In the genomic region with DNA sequence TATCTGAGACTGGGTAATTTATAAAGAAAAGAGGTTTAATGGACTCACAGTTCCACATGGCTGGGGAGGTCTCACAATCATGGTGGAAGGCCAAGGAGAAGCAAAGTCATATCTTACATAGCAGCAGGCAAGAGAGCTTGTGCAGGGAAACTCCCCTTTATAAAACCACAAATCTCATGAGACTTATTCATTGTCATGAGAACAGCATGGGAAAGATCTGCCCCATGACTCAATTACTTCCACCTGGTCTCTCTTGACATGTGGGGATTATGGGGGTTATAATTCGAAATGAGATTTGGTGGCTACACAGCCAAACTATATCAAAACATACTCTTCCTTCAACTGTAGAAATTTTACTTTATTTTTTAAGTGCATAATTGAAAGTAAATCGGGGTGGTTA, we compare ENCODE assay signal across 20 cellular contexts.
DNase-seq lines count a peak whose midpoint lies in the region; ATAC-seq and TF ChIP-seq lines count a peak whose summit lies in the region.
"Had no signal": no experiment of that assay in that cellular context is flagged by ENCODE, and none has a peak within 500 bp of the region (broad histone marks: within the 10 kb centered on the region; RNA-seq: fewer than 3 reads in every experiment).

No MANE protein-coding gene starts in this region.

- no peaks in the 10 kb centered on the region for H3K36me3 ChIP-seq in vagina
- H3K36me3 ChIP-seq: cardiac muscle cell, heart left ventricle, left ventricle myocardium inferior, sigmoid colon, thyroid gland had no signal

- H3K4me3 Mint-ChIP-seq in activated B cell treated with CpG ODN at 0.5 μM for 24 hours = no peak overlapping the region

- CTCF ChIA-PET in activated B cell treated with CpG ODN at 0.5 μM for 24 hours (lab: Charles Lee) = no interaction called here

- peaks cover 12% of the 10 kb centered on the region for H3K4me1 Mint-ChIP-seq in activated B cell treated with CpG ODN at 0.5 μM for 24 hours

- POLR2A ChIA-PET in activated B cell treated with CpG ODN at 0.5 μM for 24 hours (lab: Charles Lee) = interaction anchor here (0.6 to 1.2 kb wide), 2 partner anchors 84 to 90 kb away, joined by 3 to 7 read pairs; no protein-coding TSS in a partner anchor

- peaks cover 2% of the 10 kb centered on the region for H3K36me3 Mint-ChIP-seq in activated B cell treated with CpG ODN at 0.5 μM for 24 hours (ENCODE audit: low read depth)

- ATAC-seq in activated B cell treated with CpG ODN at 0.5 μM for 24 hours (ENCODE audit: low read depth) (peak; percentile 84), HG03135 (IDR thresholded peaks at IDR 0.05; ENCODE audit: unreplicated experiment) (no peak)
- ATAC-seq: heart left ventricle, K562 had no signal

- H3K27me3 ChIP-seq in vagina = no peaks in the 10 kb centered on the region
- H3K27me3 ChIP-seq: cardiac muscle cell, heart left ventricle, sigmoid colon, thyroid gland had no signal

- no peak for TF ChIP-seq CTCF in activated B cell treated with CpG ODN at 0.5 μM for 24 hours (IDR thresholded peaks at IDR 0.05)
- TF ChIP-seq CTCF in vagina (IDR thresholded peaks at IDR 0.05) = no peak

- intact Hi-C loops in activated B cell treated with CpG ODN at 0.5 μM for 24 hours (cut with micrococcal nuclease) (no loop called here), vagina (cut with DNase I) (no loop called here)

- peak overlapping the region; percentile 63 for H3K27ac Mint-ChIP-seq in activated B cell treated with CpG ODN at 0.5 μM for 24 hours

- H3K9me3 ChIP-seq in vagina = no peaks in the 10 kb centered on the region
- H3K9me3 ChIP-seq: heart left ventricle, left ventricle myocardium inferior, sigmoid colon, thyroid gland had no signal

- H3K4me3 ChIP-seq in vagina = no peak overlapping the region
- H3K4me3 ChIP-seq: cardiac muscle cell, heart left ventricle, K562, left ventricle myocardium inferior, sigmoid colon, thyroid gland had no signal

- H3K27ac ChIP-seq in vagina = no peak overlapping the region
- H3K27ac ChIP-seq: cardiac muscle cell, heart left ventricle, left ventricle myocardium inferior, sigmoid colon, thyroid gland had no signal

- TF ChIP-seq POLR2A in vagina (IDR thresholded peaks at IDR 0.05) = no peak

- no peaks in the 10 kb centered on the region for H3K27me3 Mint-ChIP-seq in activated B cell treated with CpG ODN at 0.5 μM for 24 hours

- H3K9me3 Mint-ChIP-seq in activated B cell treated with CpG ODN at 0.5 μM for 24 hours = peaks cover 8% of the 10 kb centered on the region

- no peaks in the 10 kb centered on the region for H3K4me1 ChIP-seq in vagina
- H3K4me1 ChIP-seq: thyroid gland had no signal

- DNase-seq in stimulated activated CD4-positive, alpha-beta T cell treated with anti-CD3 and anti-CD28 coated beads, Interleukin-4, amount 100 ng/mL, for 24 hours = peak; percentile 15
- no peak for DNase-seq in stimulated activated CD4-positive, alpha-beta T cell treated with anti-CD3 and anti-CD28 coated beads, Interleukin-4, amount 100 ng/mL, for 4 hours
- DNase-seq in activated B cell treated with CpG ODN at 0.5 μM for 24 hours (no peak), kidney tubule cell (ENCODE audit: low spot score) (peak; percentile 24), vagina (ENCODE audit: extremely low spot score in 2 of 2) (no peak), NCI-H2171 treated with DMSO at 0.1 percent for 48 hours (lab: John Stamatoyannopoulos, UW) (no peak)
- DNase-seq: activated CD8-positive, alpha-beta memory T cell treated with anti-CD3 and anti-CD28 coated beads for 24 hours; amniotic stem cell; dermis blood vessel endothelial cell; DMS53; heart left ventricle; left ventricle myocardium inferior; NCI-H187; Right ventricle myocardium superior; sigmoid colon; T-helper 9 cell; thyroid gland had no signal

Comparison
In these comparisons a context has a peak if more than half of its experiments do, and no peak if none do; other contexts are left out.
1. DNase-seq: peak in stimulated activated CD4-positive, alpha-beta T cell treated with anti-CD3 and anti-CD28 coated beads, Interleukin-4, amount 100 ng/mL, for 24 hours (single experiment) and kidney tubule cell (single experiment); none in stimulated activated CD4-positive, alpha-beta T cell treated with anti-CD3 and anti-CD28 coated beads, Interleukin-4, amount 100 ng/mL, for 4 hours (0 of 2), activated B cell treated with CpG ODN at 0.5 μM for 24 hours (single experiment), vagina (0 of 2) and NCI-H2171 treated with DMSO at 0.1 percent for 48 hours (single experiment).